In genomic region chr1:64038965-64039926, GRCh38 we compare ENCODE assay signal across 8 cellular contexts.
DNase-seq lines count a peak whose midpoint lies in the region; ATAC-seq, FAIRE-seq and TF ChIP-seq lines count a peak whose summit lies in the region.

No MANE protein-coding gene starts in this region.

- no peaks in the 10 kb centered on the region for H3K27me3 Mint-ChIP-seq in mesothelial cell of epicardium (ENCODE audit: low read depth)

- H3K36me3 ChIP-seq in MG63, result no peaks in the 10 kb centered on the region

- ATAC-seq in HG03520 (IDR thresholded peaks at IDR 0.05; ENCODE audit: unreplicated experiment) (no peak), GM21515 (IDR thresholded peaks at IDR 0.05; ENCODE audit: unreplicated experiment) (no peak)

- no peak for TF ChIP-seq CTCF in AG09309 (IDR thresholded peaks at IDR 0.05; ENCODE audit: control insufficient read depth, insufficient read depth, low read depth, low read length, missing control alignments)
- TF ChIP-seq CTCF in coronary artery (IDR thresholded peaks at IDR 0.05), result no peak
- no peak for TF ChIP-seq CTCF in mesothelial cell of epicardium (IDR thresholded peaks at IDR 0.05; ENCODE audit: unreplicated experiment)
- no peak for TF ChIP-seq CTCF in D721Med (IDR thresholded peaks at IDR 0.05; ENCODE audit: insufficient read depth, missing control alignments)

- H3K36me3 Mint-ChIP-seq in mesothelial cell of epicardium, result peaks cover 17% of the 10 kb centered on the region

- peaks cover 10% of the 10 kb centered on the region for H3K9me3 Mint-ChIP-seq in mesothelial cell of epicardium

- DNase-seq in AG09309 (ENCODE audit: low read depth) (peak; percentile 93), MG63 (peak; percentile 84), coronary artery (ENCODE audit: low spot score) (no peak), mesothelial cell of epicardium (ENCODE audit: low spot score in 2 of 2, unreplicated experiment in 2 of 2) (peak; percentile 47 to 76), D721Med (ENCODE audit: insufficient read length, low spot score) (no peak), activated gamma-delta T cell treated with Interleukin-2 at 50 U/mL for 16 hours (no peak)

- H3K27me3 ChIP-seq in MG63, result no peaks in the 10 kb centered on the region

- peak overlapping the region; percentile 97 for H3K27ac Mint-ChIP-seq in mesothelial cell of epicardium

- H3K4me1 Mint-ChIP-seq in mesothelial cell of epicardium, result peaks cover 78% of the 10 kb centered on the region

- no peaks in the 10 kb centered on the region for H3K9me3 ChIP-seq in MG63

- H3K4me3 ChIP-seq in AG09309 (ENCODE audit: control insufficient read depth, low read depth, low read length) (no peak overlapping the region), MG63 (no peak overlapping the region), coronary artery (no peak overlapping the region)

- H3K27ac ChIP-seq in coronary artery, result peak overlapping the region; percentile 89

- FAIRE-seq in D721Med (lab: Jason Lieb, UNC), result no peak

- no peak overlapping the region for H3K4me3 Mint-ChIP-seq in mesothelial cell of epicardium

Comparison
In these comparisons a context has a peak if more than half of its experiments do, and no peak if none do; other contexts are left out.
1. DNase-seq: peak in AG09309 (single experiment), MG63 (single experiment) and mesothelial cell of epicardium (2 of 2); none in coronary artery (single experiment), D721Med (single experiment) and activated gamma-delta T cell treated with Interleukin-2 at 50 U/mL for 16 hours (single experiment).